8 cellular contexts compared by ENCODE assay signal in genomic region chr7:140229591-140230516, GRCh38. TPM values are rescaled to one million over a fixed set of nuclear protein-coding genes. Genes with fewer than 3 reads are reported as not detected.
DNase-seq lines count a peak whose midpoint lies in the region; ATAC-seq, FAIRE-seq and TF ChIP-seq lines count a peak whose summit lies in the region.

No MANE protein-coding gene starts in this region.

- no peak overlapping the region for H3K4me2 ChIP-seq in PC-9

- DNase-seq in Peyer's patch (peak; percentile 86 to 93 (median 87)), kidney epithelial cell (ENCODE audit: low read depth) (no peak), PC-9 (no peak), frontal cortex (ENCODE audit: low spot score in 2 of 2) (no peak)
- DNase-seq in activated naive CD8-positive, alpha-beta T cell treated with anti-CD3 and anti-CD28 coated beads, Interleukin-2, amount 50 U/mL, for 16 hours (ENCODE audit: low read depth, low spot score): peak; percentile 9
- peak; percentile 44 to 67 for DNase-seq in stimulated activated CD4-positive, alpha-beta T cell treated with anti-CD3 and anti-CD28 coated beads, Interleukin-4, amount 100 ng/mL, for 4 hours

- H3K9me3 ChIP-seq in Peyer's patch (no peaks in the 10 kb centered on the region), PC-9 (ENCODE audit: insufficient read depth, low read depth) (no peaks in the 10 kb centered on the region)

- H3K36me3 ChIP-seq in Peyer's patch: no peaks in the 10 kb centered on the region
- no peaks in the 10 kb centered on the region for H3K36me3 ChIP-seq in kidney epithelial cell (ENCODE audit: control insufficient read depth, insufficient read depth, low read length)
- no peaks in the 10 kb centered on the region for H3K36me3 ChIP-seq in PC-9 (ENCODE audit: low read depth)

- BruUV-seq in PC-9 (replicated peaks; lab: Mats Ljungman, UMichigan): no TSS peak

- H3K27ac ChIP-seq in Peyer's patch: peak overlapping the region; percentile 90 to 97 (median 94)
- H3K27ac ChIP-seq in PC-9: no peak overlapping the region

- H3K4me1 ChIP-seq in Peyer's patch (peaks cover 8 to 29% (median 15%) of the 10 kb centered on the region in 4 donors), PC-9 (replicated peaks; ENCODE audit: insufficient read depth) (0 out of 2 replicates have a peak, but pooled peaks cover 13% of the 10 kb centered on the region)

- no peak overlapping the region for H2AFZ ChIP-seq in PC-9

- no peaks in the 10 kb centered on the region for H3K9me2 ChIP-seq in PC-9 (ENCODE audit: insufficient read depth)

- TF ChIP-seq CTCF in Peyer's patch (IDR thresholded peaks at IDR 0.05): no peak
- no peak for TF ChIP-seq CTCF in kidney epithelial cell (IDR thresholded peaks at IDR 0.05; ENCODE audit: insufficient read depth, low read length, poor library complexity, severe bottlenecking)
- TF ChIP-seq CTCF in PC-9 (conservative IDR thresholded peaks at IDR 0.05): no peak

- FAIRE-seq in frontal cortex (lab: Jason Lieb, UNC): no peak

- peak overlapping the region; percentile 54 to 75 (median 66) for H3K4me3 ChIP-seq in Peyer's patch
- H3K4me3 ChIP-seq in kidney epithelial cell (ENCODE audit: low read depth, low read length): peak overlapping the region; percentile 33
- H3K4me3 ChIP-seq in PC-9: no peak overlapping the region

- TF ChIP-seq POLR2A in Peyer's patch (IDR thresholded peaks at IDR 0.05): peak in 1 of 2 donors; percentile 41

- POLR2A ChIA-PET in PC-9 (lab: Charles Lee; ENCODE audit: unreplicated experiment): no interaction called here

- CTCF ChIA-PET in PC-9 (lab: Charles Lee): no interaction called here

- no peaks in the 10 kb centered on the region for H3F3A ChIP-seq in PC-9 (ENCODE audit: insufficient read depth, low read depth)

- no peaks in the 10 kb centered on the region for H3K27me3 ChIP-seq in Peyer's patch
- H3K27me3 ChIP-seq in kidney epithelial cell (ENCODE audit: control insufficient read depth, insufficient read depth, low read length): peaks cover 16% of the 10 kb centered on the region
- H3K27me3 ChIP-seq in PC-9 (ENCODE audit: insufficient read depth, low read depth): peaks cover 15% of the 10 kb centered on the region

- ATAC-seq in GM18868 (IDR thresholded peaks at IDR 0.05; ENCODE audit: unreplicated experiment) (peak; percentile 20), HG03521 (IDR thresholded peaks at IDR 0.05; ENCODE audit: unreplicated experiment) (no peak)

- no peaks in the 10 kb centered on the region for H4K20me1 ChIP-seq in PC-9 (ENCODE audit: insufficient read depth)

- no peaks in the 10 kb centered on the region for H3K79me2 ChIP-seq in PC-9 (ENCODE audit: low read depth)

- intact Hi-C loops in PC-9 (cut with micrococcal nuclease; ENCODE audit: unreplicated experiment): no loop called here

RNA-seq across cellular contexts. Expression of gene KDM7A, which starts 53.1 kb away (rescaled TPM):
- total RNA-seq in Peyer's patch: 10 to 100 TPM; 38.0 to 59.3 (median 38.8) TPM
- total RNA-seq in kidney epithelial cell: 9.7 and 11.5 TPM in 2 replicates
- 1.5 and 1.8 TPM in 2 replicates for total RNA-seq in PC-9 (2021)
- total RNA-seq in frontal cortex: 16.3 TPM

Comparison
In these comparisons a context has a peak if more than half of its experiments do, and no peak if none do; other contexts are left out.
1. DNase-seq: peak in Peyer's patch (3 of 3), activated naive CD8-positive, alpha-beta T cell treated with anti-CD3 and anti-CD28 coated beads, Interleukin-2, amount 50 U/mL, for 16 hours (single experiment) and stimulated activated CD4-positive, alpha-beta T cell treated with anti-CD3 and anti-CD28 coated beads, Interleukin-4, amount 100 ng/mL, for 4 hours (2 of 2); none in kidney epithelial cell (single experiment), PC-9 (0 of 2) and frontal cortex (0 of 2).